Comparison of ENCODE assay signal across 18 cellular contexts in the genomic region with DNA sequence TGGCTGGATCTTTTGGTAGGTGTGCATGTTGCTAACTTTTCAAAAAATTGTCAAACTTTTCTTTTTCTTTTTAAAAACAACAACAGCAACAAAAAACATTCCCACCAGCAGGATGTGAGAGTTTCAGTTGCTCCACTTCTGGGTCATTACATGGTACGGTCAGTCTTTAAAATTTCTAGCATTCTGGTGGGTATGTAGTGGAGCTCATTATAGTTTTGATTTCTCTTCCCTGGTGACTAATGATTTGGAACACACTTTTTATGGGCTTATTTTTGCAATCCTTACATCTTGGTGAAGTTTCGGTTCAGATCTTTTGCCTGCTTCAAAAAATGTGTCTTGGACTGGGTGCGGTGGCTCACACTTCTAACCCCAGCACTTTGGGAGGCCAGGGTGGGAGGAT. TPM values are rescaled to one million over a fixed set of nuclear protein-coding genes. Genes with fewer than 3 reads are reported as not detected.
DNase-seq lines count a peak whose midpoint lies in the region; FAIRE-seq and TF ChIP-seq lines count a peak whose summit lies in the region.
"Had no signal": no experiment of that assay in that cellular context is flagged by ENCODE, and none has a peak within 500 bp of the region (broad histone marks: within the 10 kb centered on the region; RNA-seq: fewer than 3 reads in every experiment).

No MANE protein-coding gene starts in this region.

- no peak overlapping the region for H3K9ac ChIP-seq in endothelial cell of umbilical vein (replicated peaks; ENCODE audit: extremely low read depth, insufficient read depth, low read length)

- H3K27me3 ChIP-seq in endothelial cell of umbilical vein (ENCODE audit: control insufficient read depth in 2 of 2, insufficient read depth in 2 of 2, low read length in 2 of 2): no peaks in the 10 kb centered on the region
- H3K27me3 ChIP-seq: BE2C had no signal

- TF ChIP-seq POLR2A in endothelial cell of umbilical vein (IDR thresholded peaks at IDR 0.05; ENCODE audit: low read depth, low read length): no peak

- H3K9me3 Mint-ChIP-seq in activated naive CD4-positive, alpha-beta T cell treated with anti-CD3 and anti-CD28 coated beads, Interleukin-2, amount 10 ng/mL, durations not matched to agents 7 days and 5 days: peaks cover 11% of the 10 kb centered on the region

- H3K36me3 ChIP-seq in endothelial cell of umbilical vein (ENCODE audit: control insufficient read depth in 2 of 2, extremely low read depth in 1 of 2, insufficient read depth in 2 of 2, low read length in 2 of 2): no peaks in the 10 kb centered on the region

- TF ChIP-seq CTCF in AG09309 (IDR thresholded peaks at IDR 0.05; ENCODE audit: control insufficient read depth, insufficient read depth, low read depth, low read length, missing control alignments) (no peak), endothelial cell of umbilical vein (IDR thresholded peaks at IDR 0.05; ENCODE audit: extremely low read depth in 1 of 2, insufficient read depth in 1 of 2, low read depth in 1 of 2, low read length in 2 of 2) (no peak)

- no peak overlapping the region for H2AFZ ChIP-seq in endothelial cell of umbilical vein (ENCODE audit: low read depth, low read length)

- intact Hi-C loops in endothelial cell of umbilical vein (cut with micrococcal nuclease): no loop called here

- POLR2A ChIA-PET in endothelial cell of umbilical vein (lab: Charles Lee): no interaction called here

- H3K27ac ChIP-seq in endothelial cell of umbilical vein (ENCODE audit: insufficient read depth, low read depth, low read length): no peak overlapping the region
- H3K27ac ChIP-seq: C4-2B, HL-60 had no signal

- H3K27me3 Mint-ChIP-seq in activated naive CD4-positive, alpha-beta T cell treated with anti-CD3 and anti-CD28 coated beads, Interleukin-2, amount 10 ng/mL, durations not matched to agents 7 days and 5 days: no peaks in the 10 kb centered on the region
- H3K27me3 Mint-ChIP-seq: CD4-positive, alpha-beta memory T cell had no signal

- no peaks in the 10 kb centered on the region for H3K9me3 ChIP-seq in endothelial cell of umbilical vein (replicated peaks; ENCODE audit: control insufficient read depth, insufficient read depth, low read length)
- H3K9me3 ChIP-seq: BE2C had no signal

- H3K79me2 ChIP-seq in endothelial cell of umbilical vein (ENCODE audit: control insufficient read depth, insufficient read depth, low read length): peaks cover 83% of the 10 kb centered on the region

- peaks cover 2% of the 10 kb centered on the region for H3K9me1 ChIP-seq in endothelial cell of umbilical vein (replicated peaks; ENCODE audit: control insufficient read depth, extremely low read depth, insufficient read depth, low read length)

- H3K4me1 ChIP-seq in endothelial cell of umbilical vein (ENCODE audit: control insufficient read depth, extremely low read depth, insufficient read depth, low read length): no peaks in the 10 kb centered on the region
- H3K4me1 ChIP-seq: BE2C had no signal

- H3K4me3 Mint-ChIP-seq in activated naive CD4-positive, alpha-beta T cell treated with anti-CD3 and anti-CD28 coated beads, Interleukin-2, amount 10 ng/mL, durations not matched to agents 7 days and 5 days: no peak overlapping the region
- H3K4me3 Mint-ChIP-seq: CD4-positive, alpha-beta memory T cell had no signal

- CTCF ChIA-PET in endothelial cell of umbilical vein (lab: Charles Lee): interaction anchor here (1.2 kb wide), 1 partner anchor 12 kb away, joined by 5 read pairs; no protein-coding TSS in a partner anchor
- CTCF ChIA-PET in activated naive CD4-positive, alpha-beta T cell treated with anti-CD3 and anti-CD28 coated beads, Interleukin-2, amount 10 ng/mL, durations not matched to agents 7 days and 5 days (lab: Charles Lee): no interaction called here

- H3K4me1 Mint-ChIP-seq in activated naive CD4-positive, alpha-beta T cell treated with anti-CD3 and anti-CD28 coated beads, Interleukin-2, amount 10 ng/mL, durations not matched to agents 7 days and 5 days: peaks cover 17% of the 10 kb centered on the region

- peak; percentile 26 for FAIRE-seq in endothelial cell of umbilical vein (lab: Jason Lieb, UNC)
- FAIRE-seq: GM12892, GM19239, H1 had no signal

- no peak overlapping the region for H3K4me2 ChIP-seq in endothelial cell of umbilical vein (ENCODE audit: insufficient read depth, low read length)

- BruUV-seq in endothelial cell of umbilical vein (replicated peaks; lab: Mats Ljungman, UMichigan): no TSS peak

- no peak overlapping the region for H3K27ac Mint-ChIP-seq in activated naive CD4-positive, alpha-beta T cell treated with anti-CD3 and anti-CD28 coated beads, Interleukin-2, amount 10 ng/mL, durations not matched to agents 7 days and 5 days

- peaks cover 49% of the 10 kb centered on the region for H3K36me3 Mint-ChIP-seq in activated naive CD4-positive, alpha-beta T cell treated with anti-CD3 and anti-CD28 coated beads, Interleukin-2, amount 10 ng/mL, durations not matched to agents 7 days and 5 days

- H4K20me1 ChIP-seq in endothelial cell of umbilical vein (replicated peaks; ENCODE audit: control insufficient read depth, extremely low read depth, insufficient read depth, low read length): peaks cover 15% of the 10 kb centered on the region

- DNase-seq in AG09309 (ENCODE audit: low read depth): peak; percentile 37
- DNase-seq in EL: peak; percentile 8
- DNase-seq in endothelial cell of umbilical vein (ENCODE audit: low read depth, low spot score): no peak
- peak; percentile 33 for DNase-seq in renal cortical epithelial cell (ENCODE audit: low read depth)
- DNase-seq in SIG-M5 treated with dmso at 0.1 percent for 504 hours (lab: John Stamatoyannopoulos, UW; ENCODE audit: unreplicated experiment): no peak
- no peak for DNase-seq in activated naive CD4-positive, alpha-beta T cell treated with anti-CD3 and anti-CD28 coated beads, Interleukin-2, amount 10 ng/mL, durations not matched to agents 7 days and 5 days
- no peak for DNase-seq in NCI-H510A treated with DMSO at 0.1 percent for 48 hours (lab: John Stamatoyannopoulos, UW)
- DNase-seq: ACHN; BE2C; CD4-positive, alpha-beta memory T cell; DMS79; GDM1 had no signal

- dilution Hi-C loops in endothelial cell of umbilical vein (cut with MboI; ENCODE audit: extremely low pct_ligation_motif_present, low sequenced_read_pairs): no loop called here

- no peak overlapping the region for H3K4me3 ChIP-seq in AG09309 (ENCODE audit: control insufficient read depth, low read depth, low read length)
- H3K4me3 ChIP-seq in endothelial cell of umbilical vein (replicated peaks in 1 of 3; ENCODE audit: insufficient read depth in 1 of 3, low read depth in 1 of 3, low read length in 3 of 3): no peak overlapping the region
- H3K4me3 ChIP-seq: HAP-1 had no signal

TF ChIP-seq in endothelial cell of umbilical vein, 7 proteins besides CTCF, POLR2A, EP300 and RAD21:
- TF ChIP-seq EZH2 (IDR thresholded peaks at IDR 0.05; ENCODE audit: borderline replicate concordance, low read depth, low read length, severe bottlenecking) (no peak), MYC (IDR thresholded peaks at IDR 0.05; ENCODE audit: low read depth, low read length) (no peak), GATA2 (IDR thresholded peaks at IDR 0.05; ENCODE audit: insufficient read depth, insufficient read length, low read depth, low read length) (no peak), POLR2AphosphoS5 (IDR thresholded peaks at IDR 0.05; ENCODE audit: insufficient read depth, low read depth, low read length) (no peak), JUN (IDR thresholded peaks at IDR 0.05; ENCODE audit: borderline replicate concordance, insufficient read depth, insufficient read length, low read depth) (no peak), FOS (IDR thresholded peaks at IDR 0.05; ENCODE audit: borderline replicate concordance, insufficient read depth, low read length) (no peak)
- TF ChIP-seq, protein P1, sequence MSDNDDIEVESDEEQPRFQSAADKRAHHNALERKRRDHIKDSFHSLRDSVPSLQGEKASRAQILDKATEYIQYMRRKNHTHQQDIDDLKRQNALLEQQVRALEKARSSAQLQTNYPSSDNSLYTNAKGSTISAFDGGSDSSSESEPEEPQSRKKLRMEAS (IDR thresholded peaks at IDR 0.05; ENCODE audit: insufficient read depth, insufficient read length): no peak

RNA-seq across cellular contexts. Expression of a gene that starts 19.3 kb away (rescaled TPM):
- total RNA-seq in endothelial cell of umbilical vein (198 and 227 TPM in 2 replicates), renal cortical epithelial cell (39.8 and 155 TPM in 2 replicates)
- polyA plus RNA-seq in endothelial cell of umbilical vein: 243 and 279 TPM in 2 replicates
- polyA plus RNA-seq in endothelial cell of umbilical vein (2011; cell fraction: cytosol; rRNA removed): 222 and 229 TPM in 2 replicates
- 125 and 161 TPM in 2 replicates for polyA plus RNA-seq in endothelial cell of umbilical vein (2011; cell fraction: nucleus; rRNA removed)
- 232 and 271 TPM in 2 replicates for polyA plus RNA-seq in endothelial cell of umbilical vein (2012)
- 190 and 197 TPM in 2 replicates for polyA minus RNA-seq in endothelial cell of umbilical vein
- 202 TPM for polyA minus RNA-seq in endothelial cell of umbilical vein (2011; cell fraction: cytosol; rRNA and poly(A)+ RNA removed)
- 48.1 and 57.8 TPM in 2 replicates for polyA minus RNA-seq in endothelial cell of umbilical vein (2011; cell fraction: nucleus; rRNA and poly(A)+ RNA removed)

Comparison
In these comparisons a context has a peak if more than half of its experiments do, and no peak if none do; other contexts are left out.
1. DNase-seq: peak in AG09309 (single experiment), EL (single experiment) and renal cortical epithelial cell (single experiment); none in endothelial cell of umbilical vein (single experiment), SIG-M5 treated with dmso at 0.1 percent for 504 hours (single experiment), activated naive CD4-positive, alpha-beta T cell treated with anti-CD3 and anti-CD28 coated beads, Interleukin-2, amount 10 ng/mL, durations not matched to agents 7 days and 5 days (single experiment) and NCI-H510A treated with DMSO at 0.1 percent for 48 hours (single experiment).